In the genomic region with DNA sequence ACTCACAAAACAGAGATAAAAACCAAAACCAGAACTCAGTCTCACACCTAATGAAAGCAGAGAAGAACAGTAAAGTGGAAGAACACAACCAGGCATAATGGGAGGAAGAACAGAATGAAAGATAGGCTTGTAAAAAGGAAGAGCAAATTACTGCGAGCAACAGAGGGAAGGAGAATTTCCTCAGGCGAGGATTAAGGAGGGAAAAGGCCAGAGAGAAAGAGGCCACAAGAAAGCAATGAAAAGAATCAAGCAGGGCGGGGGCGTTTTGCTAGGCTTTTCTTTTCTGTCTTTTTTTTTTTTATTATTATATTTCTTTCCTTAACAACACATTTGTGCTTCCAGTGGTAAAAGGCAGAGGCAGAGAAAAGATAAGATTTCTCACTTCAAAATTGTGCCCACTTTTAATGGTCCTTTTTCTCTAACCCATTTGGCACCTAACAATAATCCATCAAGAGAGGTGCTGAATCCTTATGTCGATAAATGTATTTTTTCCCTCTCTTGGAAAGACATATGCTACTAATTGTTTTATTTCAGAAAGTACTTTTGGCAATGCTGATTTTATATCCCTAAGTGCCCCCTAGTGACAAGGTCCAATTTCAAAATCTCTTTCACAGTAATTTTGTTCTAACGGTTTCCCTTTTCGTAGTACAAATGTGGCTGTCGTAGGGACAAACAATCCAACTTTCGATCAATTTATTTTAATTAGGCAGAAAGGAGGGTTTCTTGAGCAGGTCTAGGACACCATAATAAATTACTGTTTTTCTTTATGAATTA, we compare ENCODE assay signal across 10 cellular contexts.
DNase-seq lines count a peak whose midpoint lies in the region; ATAC-seq and TF ChIP-seq lines count a peak whose summit lies in the region.
"Had no signal": no experiment of that assay in that cellular context is flagged by ENCODE, and none has a peak within 500 bp of the region (broad histone marks: within the 10 kb centered on the region; RNA-seq: fewer than 3 reads in every experiment).

No MANE protein-coding gene starts in this region.

- 53% methylated on average over 9 of the region's 9 CpGs for WGBS in esophagus muscularis mucosa

- in situ Hi-C loops in gastrocnemius medialis (cut with MboI; ENCODE audit: low sequenced_read_pairs in 4 of 4) = no loop called here

- no peaks in the 10 kb centered on the region for H3K9me3 Mint-ChIP-seq in activated naive CD4-positive, alpha-beta T cell treated with anti-CD3 and anti-CD28 coated beads, Interleukin-2, amount 10 ng/mL, durations not matched to agents 7 days and 5 days

- H3K9me3 ChIP-seq in esophagus muscularis mucosa (no peaks in the 10 kb centered on the region), gastrocnemius medialis (no peaks in the 10 kb centered on the region)

- no peak overlapping the region for H3K27ac Mint-ChIP-seq in activated naive CD4-positive, alpha-beta T cell treated with anti-CD3 and anti-CD28 coated beads, Interleukin-2, amount 10 ng/mL, durations not matched to agents 7 days and 5 days
- H3K27ac Mint-ChIP-seq: B cell had no signal

- no peak for TF ChIP-seq EP300 in esophagus muscularis mucosa (IDR thresholded peaks at IDR 0.05)

- H3K36me3 ChIP-seq in esophagus muscularis mucosa (no peaks in the 10 kb centered on the region), gastrocnemius medialis (no peaks in the 10 kb centered on the region)

- H3K27me3 ChIP-seq in esophagus muscularis mucosa = no peaks in the 10 kb centered on the region
- no peaks in the 10 kb centered on the region for H3K27me3 ChIP-seq in gastrocnemius medialis

- TF ChIP-seq POLR2A in esophagus muscularis mucosa (IDR thresholded peaks at IDR 0.05; ENCODE audit: low read depth) (no peak), gastrocnemius medialis (IDR thresholded peaks at IDR 0.05) (no peak)

- DNase-seq in NCI-H2081 (lab: John Stamatoyannopoulos, UW) (peak; percentile 8 to 20), NCI-H2081 treated with DMSO at 0.1 percent for 48 hours (lab: John Stamatoyannopoulos, UW) (no peak), NCI-H526 treated with DMSO at 0.1 percent for 48 hours (lab: John Stamatoyannopoulos, UW) (peak; percentile 39), esophagus muscularis mucosa (ENCODE audit: extremely low spot score) (no peak), gastrocnemius medialis (no peak), NCI-H2029 treated with DMSO at 0.1 percent for 48 hours (lab: John Stamatoyannopoulos, UW) (no peak)
- no peak for DNase-seq in stimulated activated naive CD8-positive, alpha-beta T cell treated with anti-CD3 and anti-CD28 coated beads, Interleukin-15, Interleukin-2, amounts not matched to agents 100 U/mL and 50 U/mL, for 24 hours
- no peak for DNase-seq in activated naive CD4-positive, alpha-beta T cell treated with anti-CD3 and anti-CD28 coated beads, Interleukin-2, amount 10 ng/mL, durations not matched to agents 7 days and 5 days
- DNase-seq: NCI-H1048 had no signal

- ATAC-seq in gastrocnemius medialis = no peak
- ATAC-seq in stimulated activated naive CD8-positive, alpha-beta T cell treated with anti-CD3 and anti-CD28 coated beads, Interleukin-15, Interleukin-2, amounts not matched to agents 100 U/mL and 50 U/mL, for 24 hours = no peak

- CTCF ChIA-PET in activated naive CD4-positive, alpha-beta T cell treated with anti-CD3 and anti-CD28 coated beads, Interleukin-2, amount 10 ng/mL, durations not matched to agents 7 days and 5 days (lab: Charles Lee) = no interaction called here

- TF ChIP-seq CTCF in esophagus muscularis mucosa (IDR thresholded peaks at IDR 0.05) (peak; percentile 37 to 43 (median 40)), gastrocnemius medialis (IDR thresholded peaks at IDR 0.05 in 4 of 5, conservative IDR thresholded peaks at IDR 0.05 in 1 of 5) (peak in 3 of 5 experiments; percentile 11 to 36 (median 32))

- intact Hi-C loops in esophagus muscularis mucosa (cut with DNase I) = no loop called here
- intact Hi-C loops in gastrocnemius medialis (cut with DNase I; ENCODE audit: low total_unique reads) = loop anchor here (2.0 to 5.0 kb wide), 2 partner anchors 142 to 191 kb away; no protein-coding TSS in a partner anchor

- H3K4me1 ChIP-seq in esophagus muscularis mucosa (peaks cover 0 to 3% (median 0%) of the 10 kb centered on the region in 4 donors), gastrocnemius medialis (no peaks in the 10 kb centered on the region)

- H3K27ac ChIP-seq in esophagus muscularis mucosa (replicated peaks in 1 of 4) (no peak overlapping the region), gastrocnemius medialis (no peak overlapping the region)

- H3K4me3 ChIP-seq in esophagus muscularis mucosa = no peak overlapping the region
- no peak overlapping the region for H3K4me3 ChIP-seq in gastrocnemius medialis

- no peaks in the 10 kb centered on the region for H3K27me3 Mint-ChIP-seq in activated naive CD4-positive, alpha-beta T cell treated with anti-CD3 and anti-CD28 coated beads, Interleukin-2, amount 10 ng/mL, durations not matched to agents 7 days and 5 days

- H3K36me3 Mint-ChIP-seq in activated naive CD4-positive, alpha-beta T cell treated with anti-CD3 and anti-CD28 coated beads, Interleukin-2, amount 10 ng/mL, durations not matched to agents 7 days and 5 days = no peaks in the 10 kb centered on the region

- H3K4me3 Mint-ChIP-seq in activated naive CD4-positive, alpha-beta T cell treated with anti-CD3 and anti-CD28 coated beads, Interleukin-2, amount 10 ng/mL, durations not matched to agents 7 days and 5 days = no peak overlapping the region
- H3K4me3 Mint-ChIP-seq: B cell had no signal

- no peaks in the 10 kb centered on the region for H3K4me1 Mint-ChIP-seq in activated naive CD4-positive, alpha-beta T cell treated with anti-CD3 and anti-CD28 coated beads, Interleukin-2, amount 10 ng/mL, durations not matched to agents 7 days and 5 days

Comparison
In these comparisons a context has a peak if more than half of its experiments do, and no peak if none do; other contexts are left out.
1. DNase-seq: peak in NCI-H2081 (2 of 2) and NCI-H526 treated with DMSO at 0.1 percent for 48 hours (single experiment); none in NCI-H2081 treated with DMSO at 0.1 percent for 48 hours (single experiment), esophagus muscularis mucosa (single experiment), gastrocnemius medialis (0 of 2), stimulated activated naive CD8-positive, alpha-beta T cell treated with anti-CD3 and anti-CD28 coated beads, Interleukin-15, Interleukin-2, amounts not matched to agents 100 U/mL and 50 U/mL, for 24 hours (single experiment), NCI-H2029 treated with DMSO at 0.1 percent for 48 hours (single experiment) and activated naive CD4-positive, alpha-beta T cell treated with anti-CD3 and anti-CD28 coated beads, Interleukin-2, amount 10 ng/mL, durations not matched to agents 7 days and 5 days (single experiment).